Comparison of ENCODE assay signal across 12 cellular contexts in the genomic region with DNA sequence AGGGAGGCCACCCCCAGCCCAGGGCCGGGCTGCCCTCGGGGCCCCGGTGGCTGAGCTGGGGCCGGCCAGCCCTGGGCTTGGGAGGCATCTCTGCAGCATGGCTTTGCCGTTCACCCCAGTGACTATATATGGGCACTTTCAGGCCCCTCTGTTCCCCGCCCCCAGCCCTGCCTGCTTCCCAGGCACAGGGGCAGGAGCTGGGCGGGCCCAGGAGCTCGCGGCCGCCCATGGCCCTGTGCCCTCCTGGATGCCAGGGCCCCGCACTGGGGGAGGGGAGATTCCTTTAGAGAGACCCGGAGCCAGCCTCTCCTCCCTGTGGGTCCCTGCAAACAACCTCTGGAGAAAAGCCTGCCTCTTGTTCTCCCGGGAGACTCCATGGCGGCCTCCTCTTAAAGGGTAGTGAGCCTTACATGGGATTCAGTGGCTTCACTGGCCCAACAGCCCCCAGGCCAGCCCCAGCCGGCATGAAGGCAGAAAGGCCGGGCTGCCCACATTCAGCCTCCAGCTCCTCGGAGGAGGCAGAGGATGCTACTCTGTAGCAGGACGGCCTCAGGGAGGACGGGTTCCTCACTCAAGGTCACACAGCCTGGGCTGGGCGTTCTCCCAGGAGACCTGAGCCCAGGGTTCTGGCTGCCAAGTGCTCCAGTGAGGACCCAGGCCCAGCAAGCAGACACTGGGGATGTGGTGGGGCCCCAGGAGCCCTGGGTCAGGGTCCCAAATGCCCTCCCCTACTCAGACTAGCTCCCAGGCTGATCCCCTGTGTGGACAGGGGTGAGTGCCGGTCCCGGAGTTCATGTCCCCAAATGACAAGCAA. TPM values are rescaled to one million over a fixed set of nuclear protein-coding genes. Genes with fewer than 3 reads are reported as not detected.
DNase-seq lines count a peak whose midpoint lies in the region; ATAC-seq, FAIRE-seq and TF ChIP-seq lines count a peak whose summit lies in the region.
"Had no signal": no experiment of that assay in that cellular context is flagged by ENCODE, and none has a peak within 500 bp of the region (broad histone marks: within the 10 kb centered on the region; RNA-seq: fewer than 3 reads in every experiment).

No MANE protein-coding gene starts in this region.

- no peak overlapping the region for H4K5ac ChIP-seq in H1 (ENCODE audit: insufficient read length, low read depth, low read length)

- no peaks in the 10 kb centered on the region for H3K36me3 Mint-ChIP-seq in activated naive CD4-positive, alpha-beta T cell treated with anti-CD3 and anti-CD28 coated beads for 36 hours (ENCODE audit: low read depth)
- H3K36me3 Mint-ChIP-seq: activated naive CD8-positive, alpha-beta T cell treated with anti-CD3 and anti-CD28 coated beads for 36 hours had no signal

- no peak overlapping the region for H3K9ac ChIP-seq in SK-N-SH
- H3K9ac ChIP-seq in H1 (replicated peaks in 1 of 4; ENCODE audit: extremely low read depth in 1 of 4, low read depth in 3 of 4, low read length in 3 of 4) = no peak overlapping the region; a peak in 1 of 7 replicates
- peak overlapping the region; percentile 58 for H3K9ac ChIP-seq in muscle layer of colon (ENCODE audit: low read length)

- no peak for TF ChIP-seq POLR2A in H1 (IDR thresholded peaks at IDR 0.05; ENCODE audit: control extremely low read depth in 1 of 2, low read depth in 2 of 2, low read length in 2 of 2)

- POLR2A ChIA-PET in SK-N-SH (lab: Yijun Ruan, JAX) (no interaction called here), H1 (lab: Charles Lee; ENCODE audit: partially characterized antibody) (interaction anchor here (1.0 to 1.8 kb wide), 4 partner anchors 8 to 39 kb away, joined by 3 to 5 read pairs (median 4); no protein-coding TSS in a partner anchor)

- H3K4me3 ChIP-seq in SK-N-SH (ENCODE audit: low read depth in 2 of 2, low read length in 1 of 2) (no peak overlapping the region), H1 (ENCODE audit: extremely low read depth in 1 of 4, insufficient read depth in 2 of 4, low read depth in 3 of 4, low read length in 4 of 4) (no peak overlapping the region), muscle layer of colon (ENCODE audit: low read depth in 1 of 2, low read length in 2 of 2) (peak overlapping the region in 1 of 2 donors; percentile 67)
- H3K4me3 ChIP-seq: suprapubic skin had no signal

- peaks cover 8% of the 10 kb centered on the region; the same call in 1 of the 2 replicates for H3K23me2 ChIP-seq in H1 (ENCODE audit: low read depth, low read length)

- no peak overlapping the region for H3K27ac Mint-ChIP-seq in activated naive CD4-positive, alpha-beta T cell treated with anti-CD3 and anti-CD28 coated beads for 36 hours
- H3K27ac Mint-ChIP-seq: activated naive CD8-positive, alpha-beta T cell treated with anti-CD3 and anti-CD28 coated beads for 36 hours had no signal

- H2BK120ac ChIP-seq in H1 (replicated peaks; ENCODE audit: low read depth, low read length) = no peak overlapping the region

- H3K79me2 ChIP-seq in SK-N-SH (ENCODE audit: insufficient read depth) (peaks cover 84% of the 10 kb centered on the region), H1 (ENCODE audit: control insufficient read depth in 1 of 2, insufficient read depth in 2 of 2, low read length in 2 of 2) (peaks cover 0 to 6% of the 10 kb centered on the region in 2 experiments; a peak in 1 of 4 replicates)

- no peak overlapping the region for H3K27ac ChIP-seq in SK-N-SH (ENCODE audit: low read depth in 2 of 2, low read length in 1 of 2)
- peak overlapping the region; percentile 45 for H3K27ac ChIP-seq in H1 (ENCODE audit: low read depth, low read length)
- H3K27ac ChIP-seq in muscle layer of colon (ENCODE audit: low read depth, low read length) = peak overlapping the region; percentile 99
- H3K27ac ChIP-seq: suprapubic skin, VCaP had no signal

- peak overlapping the region; percentile 28; the same call in 1 of the 2 replicates for H3K4me2 ChIP-seq in SK-N-SH
- H3K4me2 ChIP-seq in H1 (ENCODE audit: insufficient read depth in 1 of 2, low read depth in 2 of 2, low read length in 2 of 2) = no peak overlapping the region

- H2BK15ac ChIP-seq in H1 (ENCODE audit: low read length) = no peak overlapping the region

- FAIRE-seq in H1 (lab: Jason Lieb, UNC) = no peak

- peak overlapping the region; percentile 66; the same call in 1 of the 2 replicates for H2BK5ac ChIP-seq in H1 (ENCODE audit: low read depth, low read length)

- no peaks in the 10 kb centered on the region; the same call in 1 of the 2 replicates for H3K79me1 ChIP-seq in H1 (ENCODE audit: low read depth, low read length)

- DNase-seq in SK-N-SH = peak; percentile 38
- DNase-seq in H1 (ENCODE audit: low read depth in 1 of 2, low spot score in 2 of 2) = peak in 1 of 2 experiments; percentile 61
- no peak for DNase-seq in GM10266 (ENCODE audit: extremely low spot score)
- no peak for DNase-seq in activated naive CD4-positive, alpha-beta T cell treated with anti-CD3 and anti-CD28 coated beads for 36 hours
- no peak for DNase-seq in amygdala (lab: John Stamatoyannopoulos, UW)
- DNase-seq: activated naive CD8-positive, alpha-beta T cell treated with anti-CD3 and anti-CD28 coated beads for 36 hours; Karpas-422 had no signal

- no peaks in the 10 kb centered on the region for H3K9me3 Mint-ChIP-seq in activated naive CD4-positive, alpha-beta T cell treated with anti-CD3 and anti-CD28 coated beads for 36 hours
- H3K9me3 Mint-ChIP-seq: activated naive CD8-positive, alpha-beta T cell treated with anti-CD3 and anti-CD28 coated beads for 36 hours had no signal

- peak overlapping the region; percentile 13 for H3K18ac ChIP-seq in H1 (ENCODE audit: extremely low read depth, low read length)

- 89% methylated on average over 5 of the region's 22 CpGs for WGBS in SK-N-SH (ENCODE audit: low lambda C conversion rate)
- WGBS in H1 (ENCODE audit: extremely low coverage in 1 of 2, insufficient coverage in 1 of 2, insufficient read length in 1 of 2, insufficient replicate concordance in 2 of 2, low coverage in 1 of 2, low lambda C conversion rate in 2 of 2, missing lambda C conversion rate in 1 of 2), 2 experiments = 86% methylated on average over 21 of the region's 22 CpGs; no CpG with 5 or more reads in 1 of the 2 experiments

- H3K27me3 ChIP-seq in SK-N-SH (ENCODE audit: insufficient read depth) (no peaks in the 10 kb centered on the region), H1 (replicated peaks in 1 of 4; ENCODE audit: control insufficient read depth in 3 of 4, extremely low read depth in 1 of 4, insufficient read depth in 3 of 4, low read length in 3 of 4) (peaks cover 2 to 22% (median 17%) of the 10 kb centered on the region in 4 experiments; a peak in 6 of 7 replicates), muscle layer of colon (ENCODE audit: control insufficient read depth in 1 of 2, insufficient read depth in 2 of 2, low read length in 2 of 2) (no peaks in the 10 kb centered on the region)
- H3K27me3 ChIP-seq: suprapubic skin had no signal

- H3K4me1 ChIP-seq in SK-N-SH (ENCODE audit: control insufficient read depth in 1 of 2, insufficient read depth in 2 of 2, low read depth in 1 of 2, low read length in 1 of 2) (peaks cover 32 to 53% of the 10 kb centered on the region in 2 experiments; a peak in 3 of 4 replicates), H1 (replicated peaks in 1 of 4; ENCODE audit: control insufficient read depth in 3 of 4, insufficient read depth in 4 of 4, low read length in 3 of 4) (peaks cover 0 to 39% (median 22%) of the 10 kb centered on the region in 4 experiments; a peak in 6 of 7 replicates), muscle layer of colon (ENCODE audit: insufficient read depth, low read length) (peaks cover 79% of the 10 kb centered on the region)

- ATAC-seq in SK-N-SH treated with all-trans-retinoic acid at 6 μM for 48 hours = no peak
- no peak for ATAC-seq in GM21367 (IDR thresholded peaks at IDR 0.05; ENCODE audit: unreplicated experiment)

- CTCF ChIA-PET in SK-N-SH (lab: Yijun Ruan, JAX) (interaction anchor here (0.7 to 4.3 kb wide), 12 partner anchors 10 to 1135 kb away, joined by 3 to 37 read pairs (median 4); no protein-coding TSS in a partner anchor), H1 (lab: Charles Lee; ENCODE audit: partially characterized antibody) (interaction anchor here (0.6 to 2.9 kb wide), 17 partner anchors 9 to 123 kb away, joined by 3 to 17 read pairs (median 4); no protein-coding TSS in a partner anchor)
- CTCF ChIA-PET in activated naive CD4-positive, alpha-beta T cell treated with anti-CD3 and anti-CD28 coated beads for 36 hours (lab: Charles Lee) = interaction anchor here (0.6 to 4.3 kb wide), 5 partner anchors 21 to 124 kb away, joined by 3 to 43 read pairs (median 4); no protein-coding TSS in a partner anchor

- H3K9me3 ChIP-seq in SK-N-SH (no peaks in the 10 kb centered on the region), H1 (ENCODE audit: insufficient read depth in 2 of 2, low read depth in 1 of 2, low read length in 1 of 2) (no peaks in the 10 kb centered on the region), muscle layer of colon (ENCODE audit: low read length) (no peaks in the 10 kb centered on the region)
- H3K9me3 ChIP-seq: suprapubic skin had no signal

- H3K14ac ChIP-seq in H1 (ENCODE audit: insufficient read length) = no peak overlapping the region

- TF ChIP-seq EP300 in SK-N-SH (IDR thresholded peaks at IDR 0.05; ENCODE audit: borderline replicate concordance in 1 of 2, low read depth in 1 of 2, low read length in 1 of 2) (no peak), H1 (IDR thresholded peaks at IDR 0.05; ENCODE audit: borderline replicate concordance in 1 of 2, low read depth in 2 of 2, low read length in 2 of 2) (no peak)

- H3K36me3 ChIP-seq in SK-N-SH (replicated peaks in 1 of 2; ENCODE audit: control insufficient read depth in 1 of 2, insufficient read depth in 2 of 2, low read length in 1 of 2) (peaks cover 0 to 2% of the 10 kb centered on the region in 2 experiments), H1 (ENCODE audit: control insufficient read depth in 2 of 4, insufficient read depth in 4 of 4, low read length in 3 of 4) (no peaks in the 10 kb centered on the region), muscle layer of colon (ENCODE audit: insufficient read depth, low read length) (no peaks in the 10 kb centered on the region)
- H3K36me3 ChIP-seq: suprapubic skin had no signal

- peak overlapping the region; percentile 65 for H4K8ac ChIP-seq in H1 (ENCODE audit: extremely low read depth, insufficient read depth, low read length)

- no peak overlapping the region for H3K4me3 Mint-ChIP-seq in activated naive CD4-positive, alpha-beta T cell treated with anti-CD3 and anti-CD28 coated beads for 36 hours
- H3K4me3 Mint-ChIP-seq: activated naive CD8-positive, alpha-beta T cell treated with anti-CD3 and anti-CD28 coated beads for 36 hours had no signal

- peak overlapping the region; percentile 94 for H2BK12ac ChIP-seq in H1 (ENCODE audit: low read depth, low read length)

- intact Hi-C loops in activated naive CD4-positive, alpha-beta T cell treated with anti-CD3 and anti-CD28 coated beads for 36 hours (cut with micrococcal nuclease) = no loop called here

- TF ChIP-seq CTCF in SK-N-SH (IDR thresholded peaks at IDR 0.05) (no peak), H1 (IDR thresholded peaks at IDR 0.05; ENCODE audit: control extremely low read depth in 1 of 3, insufficient read depth in 1 of 3, low read depth in 1 of 3, low read length in 3 of 3) (no peak), GM10266 (IDR thresholded peaks at IDR 0.05; ENCODE audit: control insufficient read depth, insufficient read depth, low read depth, missing control alignments) (no peak)

- H4K91ac ChIP-seq in H1 (replicated peaks; ENCODE audit: insufficient read length, low read length) = peak overlapping the region; percentile 91

- H2AFZ ChIP-seq in SK-N-SH (ENCODE audit: low read depth) = no peak overlapping the region
- no peak overlapping the region for H2AFZ ChIP-seq in H1 (ENCODE audit: low read length)

- no peaks in the 10 kb centered on the region for H3K9me2 ChIP-seq in SK-N-SH

- TF ChIP-seq RAD21 in SK-N-SH (IDR thresholded peaks at IDR 0.05; ENCODE audit: low read length) (no peak), H1 (IDR thresholded peaks at IDR 0.05 in 1 of 2, conservative IDR thresholded peaks at IDR 0.05 in 1 of 2; ENCODE audit: low read depth in 2 of 2, low read length in 2 of 2) (no peak)

- H3K56ac ChIP-seq in H1 (replicated peaks; ENCODE audit: insufficient read length, low read depth, low read length) = no peak overlapping the region

- H3K23ac ChIP-seq in H1 (ENCODE audit: insufficient read length) = no peak overlapping the region

- H3K27me3 Mint-ChIP-seq in activated naive CD4-positive, alpha-beta T cell treated with anti-CD3 and anti-CD28 coated beads for 36 hours (ENCODE audit: low read depth) = no peaks in the 10 kb centered on the region
- H3K27me3 Mint-ChIP-seq: activated naive CD8-positive, alpha-beta T cell treated with anti-CD3 and anti-CD28 coated beads for 36 hours had no signal

- H3K4ac ChIP-seq in H1 (replicated peaks; ENCODE audit: insufficient read length, low read depth, low read length) = peak overlapping the region; percentile 53

- peaks cover 79% of the 10 kb centered on the region for H4K20me1 ChIP-seq in SK-N-SH (ENCODE audit: insufficient read depth)
- peaks cover 3 to 5% of the 10 kb centered on the region in 2 experiments for H4K20me1 ChIP-seq in H1 (replicated peaks in 1 of 2; ENCODE audit: control insufficient read depth in 1 of 2, insufficient read depth in 2 of 2, low read length in 2 of 2)

- peaks cover 10% of the 10 kb centered on the region for H3F3A ChIP-seq in SK-N-SH (replicated peaks; ENCODE audit: insufficient read depth)

- H2AK5ac ChIP-seq in H1 (ENCODE audit: low read depth, low read length) = no peak overlapping the region; the same call in 1 of the 2 replicates

- no peak overlapping the region for H2BK20ac ChIP-seq in H1 (ENCODE audit: low read length)

- peaks cover 12% of the 10 kb centered on the region for H3K4me1 Mint-ChIP-seq in activated naive CD4-positive, alpha-beta T cell treated with anti-CD3 and anti-CD28 coated beads for 36 hours (ENCODE audit: low read depth)

RNA-seq across cellular contexts. Expression of a gene that starts 4.1 kb away (rescaled TPM):
- polyA plus RNA-seq in SK-N-SH (2012; rRNA removed) (18.4 and 22.1 TPM in 2 replicates), H1 (2011; rRNA removed) (8.3 and 14.9 TPM in 2 replicates)
- polyA plus RNA-seq in SK-N-SH (2012; cell fraction: cytosol; rRNA removed) = 11.0 and 14.6 TPM in 2 replicates
- polyA plus RNA-seq in SK-N-SH (2012; cell fraction: nucleus; rRNA removed) = 32.2 and 32.4 TPM in 2 replicates
- 13.6 and 14.0 TPM in 2 replicates for total RNA-seq in H1 (2021; fragmentation: NEBNext Ultra II Directional; extraction: Animal tissue kit (Norgen Biotek cat#: 25700))
- 10.8 TPM for polyA plus RNA-seq in H1 (2011; cell fraction: cytosol; rRNA removed)
- 16.7 TPM for polyA plus RNA-seq in H1 (2011; cell fraction: nucleus; rRNA removed)
- 6.6 to 9.5 TPM (median 8.4 TPM) in 4 replicates for polyA plus RNA-seq in H1 (2012, experiment 1 of 2)
- 5.6 TPM for polyA plus RNA-seq in H1 (2012, experiment 2 of 2)
- 6.3 TPM for polyA plus RNA-seq in H1 (2013, experiment 1 of 2)
- polyA plus RNA-seq in H1 (2013, experiment 2 of 2) = 6.3 TPM
- 6.4 and 8.3 TPM in 2 replicates for polyA minus RNA-seq in H1 (2011; rRNA and poly(A)+ RNA removed)
- polyA minus RNA-seq in H1 (2011; cell fraction: cytosol; rRNA and poly(A)+ RNA removed) = 12.7 TPM
- 10.0 TPM for polyA minus RNA-seq in H1 (2011; cell fraction: nucleus; rRNA and poly(A)+ RNA removed)
- total RNA-seq in activated naive CD4-positive, alpha-beta T cell treated with anti-CD3 and anti-CD28 coated beads for 36 hours = 1 to 10 TPM; 3.4 to 3.5 TPM

RNA-seq across cellular contexts. Expression of a gene that starts 27.7 kb away (rescaled TPM):
- polyA plus RNA-seq in SK-N-SH (2012; rRNA removed) = 22.1 and 25.9 TPM in 2 replicates
- 14.6 and 21.9 TPM in 2 replicates for polyA plus RNA-seq in SK-N-SH (2012; cell fraction: cytosol; rRNA removed)
- polyA plus RNA-seq in SK-N-SH (2012; cell fraction: nucleus; rRNA removed) = 31.1 and 36.2 TPM in 2 replicates
- total RNA-seq in H1 (2021; fragmentation: NEBNext Ultra II Directional; extraction: Animal tissue kit (Norgen Biotek cat#: 25700)) = 34.9 and 35.3 TPM in 2 replicates
- polyA plus RNA-seq in H1 (2011; rRNA removed) = 22.3 and 36.1 TPM in 2 replicates
- polyA plus RNA-seq in H1 (2011; cell fraction: cytosol; rRNA removed) = 29.7 TPM
- 51.9 TPM for polyA plus RNA-seq in H1 (2011; cell fraction: nucleus; rRNA removed)
- 27.3 to 39.7 TPM (median 36.4 TPM) in 4 replicates for polyA plus RNA-seq in H1 (2012, experiment 1 of 2)
- polyA plus RNA-seq in H1 (2012, experiment 2 of 2) = 42.5 TPM
- polyA plus RNA-seq in H1 (2013, experiment 1 of 2) = 22.7 TPM
- 22.4 TPM for polyA plus RNA-seq in H1 (2013, experiment 2 of 2)
- 16.0 TPM in 2 replicates for polyA minus RNA-seq in H1 (2011; rRNA and poly(A)+ RNA removed)
- polyA minus RNA-seq in H1 (2011; cell fraction: cytosol; rRNA and poly(A)+ RNA removed) = 31.0 TPM
- 33.8 TPM for polyA minus RNA-seq in H1 (2011; cell fraction: nucleus; rRNA and poly(A)+ RNA removed)
- total RNA-seq in activated naive CD4-positive, alpha-beta T cell treated with anti-CD3 and anti-CD28 coated beads for 36 hours = 10 to 100 TPM; 20.7 to 22.2 TPM

Comparison
In these comparisons a context has a peak if more than half of its experiments do, and no peak if none do; other contexts are left out.
1. H3K27ac ChIP-seq: peak in H1 (single experiment) and muscle layer of colon (single experiment); none in SK-N-SH (0 of 2).